In the genomic region with DNA sequence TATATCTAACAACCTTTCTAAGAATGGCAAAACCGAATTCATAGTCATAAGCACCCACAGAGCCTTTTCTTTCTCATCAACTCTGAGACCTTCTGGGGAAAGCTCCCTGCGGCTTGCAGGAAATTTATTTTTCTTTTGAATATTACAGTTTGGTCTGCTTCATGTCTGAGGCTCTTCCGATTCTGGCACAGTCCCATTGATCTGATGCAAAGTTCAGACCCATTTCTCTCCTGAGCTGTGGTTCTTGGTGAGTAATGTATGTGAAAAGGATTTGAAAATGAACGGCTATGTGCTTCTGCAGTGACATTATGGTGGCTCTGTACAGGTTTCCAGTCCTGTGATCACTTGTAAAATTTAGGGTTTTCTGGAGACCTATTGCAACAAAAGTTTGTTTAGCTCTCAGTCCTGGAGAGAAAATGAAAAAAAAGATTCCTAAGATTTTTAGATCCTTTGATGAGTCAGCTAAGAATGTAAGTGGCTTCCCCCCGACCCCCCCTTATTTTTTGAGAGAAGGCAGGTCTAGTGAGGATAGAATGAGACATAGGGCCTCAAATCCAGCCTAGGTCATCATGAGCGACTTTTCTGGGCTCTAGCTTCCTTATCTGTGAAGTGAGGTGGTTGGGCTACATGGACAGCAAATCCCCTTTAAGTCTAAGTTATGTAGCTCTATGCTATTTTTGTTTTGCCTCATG, we compare ENCODE assay signal across 11 cellular contexts. TPM values are rescaled to one million over a fixed set of nuclear protein-coding genes. Genes with fewer than 3 reads are reported as not detected.
DNase-seq lines count a peak whose midpoint lies in the region; ATAC-seq and TF ChIP-seq lines count a peak whose summit lies in the region.
"Had no signal": no experiment of that assay in that cellular context is flagged by ENCODE, and none has a peak within 500 bp of the region (broad histone marks: within the 10 kb centered on the region; RNA-seq: fewer than 3 reads in every experiment).

No MANE protein-coding gene starts in this region.

- peaks cover 4 to 14% (median 4%) of the 10 kb centered on the region in 3 donors for H3K27me3 Mint-ChIP-seq in immature natural killer cell (ENCODE audit: low read depth in 3 of 3)
- H3K27me3 Mint-ChIP-seq: central memory CD8-positive, alpha-beta T cell had no signal

- peaks cover 87% of the 10 kb centered on the region for H3K79me2 ChIP-seq in hepatocyte

- ATAC-seq in Right ventricle myocardium superior (ENCODE audit: poor library complexity) (no peak), HG03565 (IDR thresholded peaks at IDR 0.05; ENCODE audit: unreplicated experiment) (no peak)
- no peak for ATAC-seq in stimulated activated effector memory CD8-positive, alpha-beta T cell treated with anti-CD3 and anti-CD28 coated beads, Interleukin-12 subunit alpha, Interleukin-12 subunit beta, amount 100 ng/mL, for 72 hours

- H3K36me3 Mint-ChIP-seq in immature natural killer cell = no peaks in the 10 kb centered on the region
- peaks cover 6% of the 10 kb centered on the region for H3K36me3 Mint-ChIP-seq in stimulated activated effector memory CD8-positive, alpha-beta T cell treated with anti-CD3 and anti-CD28 coated beads, Interleukin-12 subunit alpha, Interleukin-12 subunit beta, amount 100 ng/mL, for 72 hours

- H3K4me3 ChIP-seq in right atrium auricular region (no peak overlapping the region), hepatocyte (no peak overlapping the region), vagina (no peak overlapping the region)

- H3K27ac Mint-ChIP-seq in immature natural killer cell = no peak overlapping the region
- H3K27ac Mint-ChIP-seq in stimulated activated effector memory CD8-positive, alpha-beta T cell treated with anti-CD3 and anti-CD28 coated beads, Interleukin-12 subunit alpha, Interleukin-12 subunit beta, amount 100 ng/mL, for 72 hours = no peak overlapping the region

- no peak overlapping the region for H3K4me3 Mint-ChIP-seq in immature natural killer cell
- H3K4me3 Mint-ChIP-seq in stimulated activated effector memory CD8-positive, alpha-beta T cell treated with anti-CD3 and anti-CD28 coated beads, Interleukin-12 subunit alpha, Interleukin-12 subunit beta, amount 100 ng/mL, for 72 hours = no peak overlapping the region
- H3K4me3 Mint-ChIP-seq: central memory CD8-positive, alpha-beta T cell had no signal

- H2AFZ ChIP-seq in hepatocyte = no peak overlapping the region

- no peak for TF ChIP-seq CTCF in right atrium auricular region (IDR thresholded peaks at IDR 0.05)
- no peak for TF ChIP-seq CTCF in hepatocyte (IDR thresholded peaks at IDR 0.05; ENCODE audit: poor library complexity)
- no peak for TF ChIP-seq CTCF in vagina (IDR thresholded peaks at IDR 0.05)

- H3K27me3 ChIP-seq in right atrium auricular region = no peaks in the 10 kb centered on the region
- no peaks in the 10 kb centered on the region for H3K27me3 ChIP-seq in hepatocyte
- H3K27me3 ChIP-seq in vagina = no peaks in the 10 kb centered on the region

- no peaks in the 10 kb centered on the region for H4K20me1 ChIP-seq in hepatocyte (ENCODE audit: insufficient read depth, poor library complexity, severe bottlenecking)

- 60% methylated on average over 6 of the region's 6 CpGs for WGBS in hepatocyte (ENCODE audit: low lambda C conversion rate, missing lambda C conversion rate)

- no peak for TF ChIP-seq POLR2A in vagina (IDR thresholded peaks at IDR 0.05)

- H3K4me1 ChIP-seq in right atrium auricular region (peaks cover 0 to 27% of the 10 kb centered on the region in 2 donors), hepatocyte (ENCODE audit: insufficient read depth) (peaks cover 6% of the 10 kb centered on the region), vagina (peaks cover 64% of the 10 kb centered on the region)

- H3K9me3 Mint-ChIP-seq in immature natural killer cell = no peaks in the 10 kb centered on the region
- H3K9me3 Mint-ChIP-seq in stimulated activated effector memory CD8-positive, alpha-beta T cell treated with anti-CD3 and anti-CD28 coated beads, Interleukin-12 subunit alpha, Interleukin-12 subunit beta, amount 100 ng/mL, for 72 hours = no peaks in the 10 kb centered on the region
- H3K9me3 Mint-ChIP-seq: central memory CD8-positive, alpha-beta T cell had no signal

- H3K4me1 Mint-ChIP-seq in immature natural killer cell = peaks cover 24 to 30% of the 10 kb centered on the region in 2 donors
- H3K4me1 Mint-ChIP-seq in stimulated activated effector memory CD8-positive, alpha-beta T cell treated with anti-CD3 and anti-CD28 coated beads, Interleukin-12 subunit alpha, Interleukin-12 subunit beta, amount 100 ng/mL, for 72 hours = peaks cover 62% of the 10 kb centered on the region

- H3K27ac ChIP-seq in right atrium auricular region (peak overlapping the region; percentile 17 to 60), hepatocyte (peak overlapping the region; percentile 18), vagina (peak overlapping the region; percentile 16)

- H3K9me2 ChIP-seq in hepatocyte (replicated peaks; ENCODE audit: insufficient read depth) = no peaks in the 10 kb centered on the region

- H3K4me2 ChIP-seq in hepatocyte = peak overlapping the region; percentile 55

- intact Hi-C loops in Right ventricle myocardium superior (cut with DNase I) (loop anchor here (10.0 kb wide), 1 partner anchor 115 kb away; no protein-coding TSS in a partner anchor), vagina (cut with DNase I) (no loop called here)

- H3K36me3 ChIP-seq in right atrium auricular region (no peaks in the 10 kb centered on the region), hepatocyte (replicated peaks; ENCODE audit: insufficient read depth, low read depth) (no peaks in the 10 kb centered on the region), vagina (no peaks in the 10 kb centered on the region)

- no peak for DNase-seq in right atrium auricular region (ENCODE audit: low spot score)
- no peak for DNase-seq in Right ventricle myocardium superior
- peak; percentile 72 for DNase-seq in astrocyte of the hippocampus (ENCODE audit: low read depth, low spot score)
- DNase-seq in hepatocyte (ENCODE audit: low spot score) = peak; percentile 66
- no peak for DNase-seq in vagina (ENCODE audit: extremely low spot score in 2 of 2)
- DNase-seq in immature natural killer cell = no peak
- DNase-seq in stimulated activated effector memory CD8-positive, alpha-beta T cell treated with anti-CD3 and anti-CD28 coated beads, Interleukin-12 subunit alpha, Interleukin-12 subunit beta, amount 100 ng/mL, for 72 hours (ENCODE audit: low spot score in 2 of 2) = no peak
- DNase-seq: GOT3, MM.1S had no signal

- H3K9me3 ChIP-seq in right atrium auricular region (no peaks in the 10 kb centered on the region), hepatocyte (ENCODE audit: low read depth) (no peaks in the 10 kb centered on the region), vagina (no peaks in the 10 kb centered on the region)

RNA-seq across cellular contexts. Expression of a gene that starts 4.6 kb away (rescaled TPM):
- total RNA-seq in right atrium auricular region (10 to 100 TPM in 1 of 2 donors, 1 to 10 TPM in 1; 8.8 to 10.7 TPM), Right ventricle myocardium superior (9.0 TPM), hepatocyte (10.9 TPM in 2 replicates), vagina (20.9 TPM)
- polyA plus RNA-seq in hepatocyte (2.1 and 3.4 TPM in 2 replicates), immature natural killer cell (1 to 10 TPM; 1.3 to 2.8 (median 2.0) TPM)

Comparison
In these comparisons a context has a peak if more than half of its experiments do, and no peak if none do; other contexts are left out.
1. DNase-seq: peak in astrocyte of the hippocampus (single experiment) and hepatocyte (single experiment); none in right atrium auricular region (single experiment), Right ventricle myocardium superior (single experiment), vagina (0 of 2), immature natural killer cell (0 of 3) and stimulated activated effector memory CD8-positive, alpha-beta T cell treated with anti-CD3 and anti-CD28 coated beads, Interleukin-12 subunit alpha, Interleukin-12 subunit beta, amount 100 ng/mL, for 72 hours (0 of 2).
2. Peak in every context shown above with its lines, with median percentiles within 50 percentile points of each other: H3K27ac ChIP-seq.